In the genomic region with DNA sequence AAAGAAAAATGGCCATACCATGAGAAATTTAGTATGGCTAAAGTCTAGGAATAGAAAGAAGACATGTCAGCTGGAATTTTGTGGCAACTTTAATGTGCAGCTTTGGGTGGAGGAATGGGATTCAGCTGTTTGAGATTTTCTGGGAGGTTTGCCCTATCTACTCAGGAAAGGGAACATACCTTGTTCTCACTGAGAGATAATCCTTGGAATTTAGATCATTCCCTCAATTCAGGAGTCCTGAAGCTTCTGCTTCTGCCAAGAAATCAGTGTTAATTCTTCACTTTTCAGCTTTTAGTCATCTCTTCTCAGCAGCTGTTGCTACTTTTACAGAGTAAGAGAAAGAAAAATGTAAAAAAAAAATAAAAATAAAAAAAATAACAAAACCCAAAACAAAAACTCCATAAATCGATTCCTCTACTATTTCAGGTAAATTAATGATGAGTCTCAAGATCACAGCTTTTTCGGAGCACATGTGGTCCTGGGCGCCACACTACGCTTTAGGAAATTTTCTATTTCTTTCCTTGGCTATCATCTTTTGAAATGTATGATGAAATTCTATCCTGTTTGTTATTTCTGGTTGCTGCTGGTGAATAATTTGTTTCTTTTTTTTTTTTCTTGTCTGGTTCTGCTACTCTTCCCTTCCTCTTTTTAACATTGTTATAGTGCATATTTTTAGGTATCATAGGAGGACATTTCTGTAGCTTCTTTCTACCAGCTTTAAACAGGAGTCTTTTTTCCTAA, we compare ENCODE assay signal across 20 cellular contexts. TPM values are rescaled to one million over a fixed set of nuclear protein-coding genes. Genes with fewer than 3 reads are reported as not detected.
A peak's percentile ranks its signal among the peaks of the same experiment; 100 is the strongest.
DNase-seq lines count a peak whose midpoint lies in the region; ATAC-seq and TF ChIP-seq lines count a peak whose summit lies in the region.
"Had no signal": no experiment of that assay in that cellular context is flagged by ENCODE, and none has a peak within 500 bp of the region (broad histone marks: within the 10 kb centered on the region; RNA-seq: fewer than 3 reads in every experiment).

No MANE protein-coding gene starts in this region.

- DNase-seq in Right ventricle myocardium superior (no peak), left ventricle myocardium inferior (no peak), SIG-M5 treated with dmso at 0.1 percent for 504 hours (lab: John Stamatoyannopoulos, UW; ENCODE audit: unreplicated experiment) (peak; percentile 87), left lung (no peak), upper lobe of right lung (no peak), Karpas-422 (no peak)
- DNase-seq in activated CD4-positive, alpha-beta T cell treated with anti-CD3 and anti-CD28 coated beads for 36 hours = no peak
- DNase-seq: activated naive CD8-positive, alpha-beta T cell treated with anti-CD3 and anti-CD28 coated beads, Interleukin-2, amount 10 ng/mL, durations not matched to agents 7 days and 5 days; dermis blood vessel endothelial cell; MM.1S; NCI-H187 treated with DMSO at 0.1 percent for 48 hours; NCI-H345; nephron progenitor cell; stimulated activated CD4-positive, alpha-beta T cell treated with anti-CD3 and anti-CD28 coated beads, Interleukin-15, amount 100 ng/mL, for 24 hours; stimulated activated naive CD4-positive, alpha-beta T cell treated with Interleukin-2 at 50 U/mL for 16 hours; T-helper 2 cell had no signal

- POLR2A ChIA-PET in activated CD4-positive, alpha-beta T cell treated with anti-CD3 and anti-CD28 coated beads for 36 hours (lab: Charles Lee) = no interaction called here

- peaks cover 22% of the 10 kb centered on the region for H3K9me3 ChIP-seq in left ventricle myocardium inferior (replicated peaks)
- H3K9me3 ChIP-seq in left lung = peaks cover 0 to 5% of the 10 kb centered on the region in 2 donors
- peaks cover 4% of the 10 kb centered on the region for H3K9me3 ChIP-seq in upper lobe of right lung
- H3K9me3 ChIP-seq in Karpas-422 (ENCODE audit: low read length) = no peaks in the 10 kb centered on the region

- CTCF ChIA-PET in activated CD4-positive, alpha-beta T cell treated with anti-CD3 and anti-CD28 coated beads for 36 hours (lab: Charles Lee) = interaction anchor here (0.6 to 1.1 kb wide), 2 partner anchors 41 to 67 kb away, joined by 3 to 4 read pairs; no protein-coding TSS in a partner anchor

- H3K36me3 Mint-ChIP-seq in activated CD4-positive, alpha-beta T cell treated with anti-CD3 and anti-CD28 coated beads for 36 hours (ENCODE audit: low read depth) = peaks cover 3% of the 10 kb centered on the region
- H3K36me3 Mint-ChIP-seq: activated naive CD8-positive, alpha-beta T cell treated with anti-CD3 and anti-CD28 coated beads, Interleukin-2, amount 10 ng/mL, durations not matched to agents 7 days and 5 days had no signal

- intact Hi-C loops in Right ventricle myocardium superior (cut with DNase I) (no loop called here), left ventricle myocardium inferior (cut with micrococcal nuclease) (no loop called here), left lung (cut with DNase I) (no loop called here), upper lobe of right lung (cut with DNase I) (no loop called here)
- intact Hi-C loops in activated CD4-positive, alpha-beta T cell treated with anti-CD3 and anti-CD28 coated beads for 36 hours (cut with DNase I, micrococcal nuclease) = no loop called here

- H3K9me2 ChIP-seq in Karpas-422 (replicated peaks; ENCODE audit: insufficient read depth, low read length) = no peaks in the 10 kb centered on the region

- no peak overlapping the region for H3K4me2 ChIP-seq in Karpas-422 (ENCODE audit: low read depth, low read length, poor library complexity, severe bottlenecking)

- H3K4me1 Mint-ChIP-seq in activated CD4-positive, alpha-beta T cell treated with anti-CD3 and anti-CD28 coated beads for 36 hours = no peaks in the 10 kb centered on the region
- H3K4me1 Mint-ChIP-seq: activated naive CD8-positive, alpha-beta T cell treated with anti-CD3 and anti-CD28 coated beads, Interleukin-2, amount 10 ng/mL, durations not matched to agents 7 days and 5 days; nephron progenitor cell had no signal

- H3K27me3 ChIP-seq in left ventricle myocardium inferior (ENCODE audit: low read depth) (no peaks in the 10 kb centered on the region), left lung (no peaks in the 10 kb centered on the region), upper lobe of right lung (no peaks in the 10 kb centered on the region), Karpas-422 (ENCODE audit: low read length) (no peaks in the 10 kb centered on the region)
- H3K27me3 ChIP-seq: tibial nerve had no signal

- H3K79me2 ChIP-seq in Karpas-422 (ENCODE audit: low read length) = no peaks in the 10 kb centered on the region

- peaks cover 6% of the 10 kb centered on the region for H3K9me3 Mint-ChIP-seq in activated CD4-positive, alpha-beta T cell treated with anti-CD3 and anti-CD28 coated beads for 36 hours (ENCODE audit: low read depth)

- H3K4me3 Mint-ChIP-seq in activated CD4-positive, alpha-beta T cell treated with anti-CD3 and anti-CD28 coated beads for 36 hours = no peak overlapping the region
- H3K4me3 Mint-ChIP-seq: activated naive CD8-positive, alpha-beta T cell treated with anti-CD3 and anti-CD28 coated beads, Interleukin-2, amount 10 ng/mL, durations not matched to agents 7 days and 5 days; nephron progenitor cell had no signal

- no peak overlapping the region for H3K9ac ChIP-seq in Karpas-422 (ENCODE audit: low read length)

- no peaks in the 10 kb centered on the region for H4K20me1 ChIP-seq in Karpas-422 (ENCODE audit: insufficient read depth, low read depth, low read length)

- no peak overlapping the region for H3K27ac Mint-ChIP-seq in activated CD4-positive, alpha-beta T cell treated with anti-CD3 and anti-CD28 coated beads for 36 hours
- H3K27ac Mint-ChIP-seq: activated naive CD8-positive, alpha-beta T cell treated with anti-CD3 and anti-CD28 coated beads, Interleukin-2, amount 10 ng/mL, durations not matched to agents 7 days and 5 days; nephron progenitor cell had no signal

- H2AFZ ChIP-seq in Karpas-422 (ENCODE audit: low read length) = no peak overlapping the region

- no peak overlapping the region for H3K4me3 ChIP-seq in left ventricle myocardium inferior
- no peak overlapping the region for H3K4me3 ChIP-seq in left lung
- H3K4me3 ChIP-seq in upper lobe of right lung = no peak overlapping the region
- no peak overlapping the region for H3K4me3 ChIP-seq in Karpas-422 (ENCODE audit: low read length)
- H3K4me3 ChIP-seq: lung, tibial nerve had no signal

- H3K27me3 Mint-ChIP-seq in activated CD4-positive, alpha-beta T cell treated with anti-CD3 and anti-CD28 coated beads for 36 hours = no peaks in the 10 kb centered on the region
- H3K27me3 Mint-ChIP-seq: activated naive CD8-positive, alpha-beta T cell treated with anti-CD3 and anti-CD28 coated beads, Interleukin-2, amount 10 ng/mL, durations not matched to agents 7 days and 5 days had no signal

- TF ChIP-seq CTCF in left ventricle myocardium inferior (IDR thresholded peaks at IDR 0.05; ENCODE audit: borderline replicate concordance) (no peak), left lung (IDR thresholded peaks at IDR 0.05) (no peak), upper lobe of right lung (IDR thresholded peaks at IDR 0.05) (no peak)

- H3K4me1 ChIP-seq in left ventricle myocardium inferior (no peaks in the 10 kb centered on the region), left lung (peaks cover 0 to 12% of the 10 kb centered on the region in 2 donors), upper lobe of right lung (peaks cover 3% of the 10 kb centered on the region), Karpas-422 (ENCODE audit: low read length) (no peaks in the 10 kb centered on the region)

- peak; percentile 25 for ATAC-seq in Right ventricle myocardium superior (ENCODE audit: poor library complexity)
- ATAC-seq in left lung = peak; percentile 41
- ATAC-seq in upper lobe of right lung = no peak
- no peak for ATAC-seq in GM19463 (IDR thresholded peaks at IDR 0.05; ENCODE audit: unreplicated experiment)
- no peak for ATAC-seq in activated CD4-positive, alpha-beta T cell treated with anti-CD3 and anti-CD28 coated beads for 36 hours

- H3K27ac ChIP-seq in left ventricle myocardium inferior (replicated peaks) (no peak overlapping the region), left lung (peak overlapping the region in 1 of 2 donors; percentile 28), upper lobe of right lung (peak overlapping the region; percentile 31), Karpas-422 (ENCODE audit: low read length) (no peak overlapping the region)
- H3K27ac ChIP-seq: C4-2B, tibial nerve had no signal

- H3K36me3 ChIP-seq in left ventricle myocardium inferior = no peaks in the 10 kb centered on the region
- H3K36me3 ChIP-seq in left lung = no peaks in the 10 kb centered on the region
- no peaks in the 10 kb centered on the region for H3K36me3 ChIP-seq in upper lobe of right lung
- no peaks in the 10 kb centered on the region for H3K36me3 ChIP-seq in Karpas-422 (ENCODE audit: insufficient read depth, low read length)

RNA-seq across cellular contexts. Expression of a gene that starts 18.8 kb away (rescaled TPM):
- 27.0 TPM for total RNA-seq in Right ventricle myocardium superior
- 32.4 TPM for total RNA-seq in left ventricle myocardium inferior
- total RNA-seq in left lung = 10 to 100 TPM; 60.0 to 76.2 TPM
- 91.9 TPM for total RNA-seq in upper lobe of right lung
- total RNA-seq in activated CD4-positive, alpha-beta T cell treated with anti-CD3 and anti-CD28 coated beads for 36 hours = 1 to 10 TPM; 8.1 to 8.4 TPM
- total RNA-seq in Karpas-422 (2014; rRNA removed; shearing (Covaris generic); ENCODE audit: low replicate concordance) = 1.1 and 2.2 TPM in 2 replicates

Comparison
In these comparisons a context has a peak if more than half of its experiments do, and no peak if none do; other contexts are left out.
1. ATAC-seq: peak in Right ventricle myocardium superior (single experiment) and left lung (single experiment); none in upper lobe of right lung (single experiment), GM19463 (single experiment) and activated CD4-positive, alpha-beta T cell treated with anti-CD3 and anti-CD28 coated beads for 36 hours (single experiment).